Comparison of ENCODE assay signal across 18 cellular contexts in the genomic region with DNA sequence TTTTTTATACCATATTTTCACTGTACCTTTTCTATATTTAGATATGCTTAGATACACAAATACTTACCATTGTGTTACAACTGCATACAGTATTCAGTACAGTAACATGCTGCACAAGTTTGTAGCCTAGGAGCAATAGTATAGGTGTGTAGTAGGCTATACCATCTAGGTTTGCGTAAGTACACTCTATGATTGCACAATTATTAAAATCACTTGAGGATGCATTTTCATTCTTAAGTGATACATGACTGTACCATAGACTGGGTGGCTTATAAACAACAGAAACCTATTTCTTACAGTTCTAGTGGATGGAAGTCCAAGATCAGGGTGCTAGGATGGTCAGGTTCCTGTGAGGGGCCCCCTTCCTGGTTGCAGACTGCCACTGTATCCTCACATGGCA.
A peak's percentile ranks its signal among the peaks of the same experiment; 100 is the strongest.
DNase-seq lines count a peak whose midpoint lies in the region; ATAC-seq, FAIRE-seq and TF ChIP-seq lines count a peak whose summit lies in the region.
"Had no signal": no experiment of that assay in that cellular context is flagged by ENCODE, and none has a peak within 500 bp of the region (broad histone marks: within the 10 kb centered on the region; RNA-seq: fewer than 3 reads in every experiment).

No MANE protein-coding gene starts in this region.

- no peak overlapping the region for H3K4me3 ChIP-seq in HepG2 (replicated peaks in 1 of 3; ENCODE audit: insufficient read depth in 1 of 3, low read depth in 2 of 3, low read length in 3 of 3)
- H3K4me3 ChIP-seq in right lobe of liver = no peak overlapping the region
- H3K4me3 ChIP-seq in K562 = no peak overlapping the region
- H3K4me3 ChIP-seq in neural cell (ENCODE audit: low read length) = no peak overlapping the region
- H3K4me3 ChIP-seq: GM12878, GM23248 had no signal

- TF ChIP-seq EP300 in HepG2 (IDR thresholded peaks at IDR 0.05; ENCODE audit: low read depth in 2 of 2, low read length in 2 of 2) (no peak), HepG2 (CRISPR knock-in tag; IDR thresholded peaks at IDR 0.05; ENCODE audit: borderline replicate concordance) (no peak), K562 (IDR thresholded peaks at IDR 0.05; ENCODE audit: low read length) (no peak), neural cell (conservative IDR thresholded peaks at IDR 0.05; ENCODE audit: poor library complexity, severe bottlenecking) (no peak)

- H3K36me3 ChIP-seq in HepG2 (replicated peaks in 1 of 2; ENCODE audit: control insufficient read depth in 1 of 2, insufficient read depth in 2 of 2, low read length in 2 of 2) = no peaks in the 10 kb centered on the region
- no peaks in the 10 kb centered on the region for H3K36me3 ChIP-seq in right lobe of liver
- H3K36me3 ChIP-seq in K562 (ENCODE audit: control insufficient read depth, insufficient read depth, low read length) = no peaks in the 10 kb centered on the region
- no peaks in the 10 kb centered on the region for H3K36me3 ChIP-seq in neural cell (ENCODE audit: insufficient read depth, low read length)

- no peak overlapping the region for H2AFZ ChIP-seq in HepG2 (ENCODE audit: low read length)
- H2AFZ ChIP-seq in K562 (ENCODE audit: low read depth, low read length) = no peak overlapping the region
- no peak overlapping the region for H2AFZ ChIP-seq in neural cell (ENCODE audit: low read depth, low read length)
- H2AFZ ChIP-seq: GM23248 had no signal

- H4K20me1 ChIP-seq in HepG2 (ENCODE audit: insufficient read depth, low read length) (no peaks in the 10 kb centered on the region), K562 (replicated peaks; ENCODE audit: control insufficient read depth, insufficient read depth, low read length) (no peaks in the 10 kb centered on the region), neural cell (ENCODE audit: insufficient read depth) (no peaks in the 10 kb centered on the region)

- no peaks in the 10 kb centered on the region for H3F3A ChIP-seq in neural cell (ENCODE audit: insufficient read depth, low read length, poor library complexity, severe bottlenecking)

- H3K27me3 ChIP-seq in HepG2 (ENCODE audit: control insufficient read depth in 1 of 2, insufficient read depth in 2 of 2, low read length in 2 of 2) (no peaks in the 10 kb centered on the region), right lobe of liver (no peaks in the 10 kb centered on the region), K562 (ENCODE audit: control insufficient read depth in 2 of 2, insufficient read depth in 2 of 2, low read length in 2 of 2) (no peaks in the 10 kb centered on the region), neural cell (ENCODE audit: insufficient read depth, low read depth, low read length) (no peaks in the 10 kb centered on the region)

- POLR2A ChIA-PET in HepG2 (lab: Yijun Ruan, JAX) = no interaction called here
- POLR2A ChIA-PET in K562 (lab: Yijun Ruan, JAX) = no interaction called here

- BruUV-seq in HepG2 (replicated peaks; lab: Mats Ljungman, UMichigan) (no TSS peak), K562 (replicated peaks; lab: Mats Ljungman, UMichigan) (no TSS peak)

- H3K27ac ChIP-seq in HepG2 (ENCODE audit: extremely low read length, insufficient read depth, low read length) (no peak overlapping the region), right lobe of liver (no peak overlapping the region), K562 (ENCODE audit: extremely low read depth, low read depth, low read length) (no peak overlapping the region), neural cell (ENCODE audit: low read length) (peak overlapping the region; percentile 83)
- H3K27ac ChIP-seq: GM23248 had no signal

- CTCF ChIA-PET in HepG2 (lab: Yijun Ruan, JAX; ENCODE audit: low intra/inter-chr PET ratio, low total read pairs) (no interaction called here), K562 (lab: Yijun Ruan, JAX; ENCODE audit: low intra/inter-chr PET ratio) (no interaction called here)

- FAIRE-seq in HepG2 (lab: Jason Lieb, UNC) (no peak), K562 (lab: Jason Lieb, UNC) (no peak)
- FAIRE-seq: GM12878, GM19239, H1 had no signal

- no peaks in the 10 kb centered on the region for H3K9me1 ChIP-seq in K562 (ENCODE audit: control insufficient read depth, insufficient read depth, low read length)

- intact Hi-C loops in HepG2 (cut with micrococcal nuclease; ENCODE audit: unreplicated experiment) (no loop called here), right lobe of liver (cut with DNase I) (no loop called here), K562 (cut with micrococcal nuclease) (no loop called here)

- TF ChIP-seq POLR2A in HepG2 (IDR thresholded peaks at IDR 0.05; ENCODE audit: insufficient read depth in 1 of 2, low read depth in 2 of 2, low read length in 2 of 2) (no peak), right lobe of liver (IDR thresholded peaks at IDR 0.05) (no peak), K562 (conservative IDR thresholded peaks at IDR 0.05) (no peak)

- TF ChIP-seq CTCF in HepG2 (CRISPR knock-in tag; IDR thresholded peaks at IDR 0.05) (no peak), right lobe of liver (IDR thresholded peaks at IDR 0.05) (no peak), K562 (IDR thresholded peaks at IDR 0.05 in 2 of 3, conservative IDR thresholded peaks at IDR 0.05 in 1 of 3; ENCODE audit: insufficient read depth in 2 of 3, low read depth in 1 of 3, low read length in 3 of 3) (no peak), neural cell (IDR thresholded peaks at IDR 0.05; ENCODE audit: poor library complexity, severe bottlenecking) (no peak)

- no peaks in the 10 kb centered on the region for H3K9me2 ChIP-seq in neural cell (ENCODE audit: insufficient read depth, low read length)

- in situ Hi-C loops in HepG2 (cut with HindIII; ENCODE audit: extremely low pct_ligation_motif_present, low pct_unique_long_range_greater_than_20kb) (no loop called here), K562 (cut with MboI) (no loop called here)

- H3K9ac ChIP-seq in HepG2 (ENCODE audit: insufficient read depth, low read depth, low read length) = no peak overlapping the region
- no peak overlapping the region for H3K9ac ChIP-seq in K562 (ENCODE audit: insufficient read depth in 1 of 2, low read depth in 2 of 2, low read length in 2 of 2)
- no peak overlapping the region for H3K9ac ChIP-seq in neural cell (ENCODE audit: low read length)
- H3K9ac ChIP-seq: GM23248 had no signal

- H3K79me2 ChIP-seq in HepG2 (ENCODE audit: insufficient read depth, low read length) (no peaks in the 10 kb centered on the region), K562 (ENCODE audit: control insufficient read depth, insufficient read depth, low read length) (no peaks in the 10 kb centered on the region), neural cell (replicated peaks; ENCODE audit: insufficient read depth, low read length) (no peaks in the 10 kb centered on the region)

- H3K4me2 ChIP-seq in HepG2 (ENCODE audit: low read depth, low read length) (no peak overlapping the region), K562 (ENCODE audit: insufficient read depth, low read length) (no peak overlapping the region), neural cell (ENCODE audit: low read length) (no peak overlapping the region)

- 76% methylated on average over 1 of the region's 1 CpG for WGBS in HepG2 (ENCODE audit: low lambda C conversion rate)
- WGBS in right lobe of liver (ENCODE audit: insufficient coverage, low coverage, low lambda C conversion rate, missing lambda C conversion rate) = 75% methylated on average over 1 of the region's 1 CpG
- WGBS in K562 (ENCODE audit: insufficient coverage, low coverage, missing lambda C conversion rate) = 7% methylated on average over 1 of the region's 1 CpG

- ATAC-seq in HepG2 (no peak), right lobe of liver (no peak), K562 (no peak)
- ATAC-seq: GM12878 had no signal

- H3K4me1 ChIP-seq in HepG2 (ENCODE audit: insufficient read depth, low read length) = no peaks in the 10 kb centered on the region
- H3K4me1 ChIP-seq in right lobe of liver = no peaks in the 10 kb centered on the region
- H3K4me1 ChIP-seq in K562 (replicated peaks in 1 of 2; ENCODE audit: control insufficient read depth in 2 of 2, insufficient read depth in 2 of 2, low read length in 2 of 2) = no peaks in the 10 kb centered on the region

- DNase-seq in HepG2 (ENCODE audit: low spot score) (no peak), right lobe of liver (no peak), K562 (ENCODE audit: extremely low read depth in 1 of 4, low spot score in 3 of 4) (no peak), DMS53 (lab: John Stamatoyannopoulos, UW) (no peak), ecto neural progenitor cell (ENCODE audit: low spot score) (no peak)
- DNase-seq: 8988T; C1 segment of cervical spinal cord; Calu3; CD4-positive, alpha-beta memory T cell; COR-L47; DND-41; GM23248; H7; HCEC 1CT had no signal

- no peaks in the 10 kb centered on the region for H3K9me3 ChIP-seq in HepG2 (ENCODE audit: low read length)
- no peaks in the 10 kb centered on the region for H3K9me3 ChIP-seq in right lobe of liver
- H3K9me3 ChIP-seq in K562 (replicated peaks; ENCODE audit: control insufficient read depth, insufficient read depth, low read depth, low read length) = no peaks in the 10 kb centered on the region
- H3K9me3 ChIP-seq in neural cell (ENCODE audit: low read length) = no peaks in the 10 kb centered on the region

- TF ChIP-seq RAD21 in HepG2 (CRISPR knock-in tag; IDR thresholded peaks at IDR 0.05) (no peak), K562 (CRISPR knock-in tag; conservative IDR thresholded peaks at IDR 0.05 in 1 of 2, IDR thresholded peaks at IDR 0.05 in 1 of 2) (no peak), neural cell (conservative IDR thresholded peaks at IDR 0.05) (no peak)

TF ChIP-seq in HepG2, 621 proteins besides CTCF, POLR2A, EP300 and RAD21 (continues in another document):
- TF ChIP-seq TGIF2 (CRISPR knock-in tag; IDR thresholded peaks at IDR 0.05) = no peak
- TF ChIP-seq CEBPB (IDR thresholded peaks at IDR 0.05; ENCODE audit: borderline replicate concordance, low read depth, low read length) = peak; percentile 80

TF ChIP-seq in neural cell, 6 proteins besides CTCF, POLR2A, EP300 and RAD21 (continues in another document):
- TF ChIP-seq TAF1 (IDR thresholded peaks at IDR 0.05; ENCODE audit: low read depth) (no peak), POLR2AphosphoS5 (IDR thresholded peaks at IDR 0.05) (no peak)

Comparison
In these comparisons a context has a peak if more than half of its experiments do, and no peak if none do; other contexts are left out.
1. Of the 241 proteins assayed by ChIP-seq in both HepG2 and K562: peak only in HepG2: none; only in K562: none; in both: CEBPB; in neither: 239; mixed calls (peak in some experiments, not most) for 1.